Comparison of ENCODE assay signal across 8 cellular contexts in the genomic region with DNA sequence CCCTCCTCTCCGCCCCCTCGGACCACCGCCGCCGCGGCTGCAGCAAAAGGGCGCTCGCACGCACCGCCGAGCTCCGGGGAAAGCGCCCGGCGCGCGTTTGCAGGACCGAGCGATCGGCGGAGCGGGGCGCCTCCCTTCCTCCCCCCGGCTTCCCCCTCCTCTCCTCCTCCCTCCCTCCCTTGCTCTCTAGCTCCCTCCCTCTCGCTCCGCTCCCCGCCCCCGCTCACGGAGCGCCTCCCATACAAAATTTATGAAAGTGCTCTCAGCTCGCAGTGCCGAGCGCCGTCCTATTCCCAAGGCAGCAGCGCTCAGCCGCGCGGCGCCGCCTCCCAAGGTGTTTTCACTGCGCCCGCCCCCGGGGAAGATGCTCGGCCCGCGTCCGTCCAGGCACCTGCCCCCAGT. TPM values are rescaled to one million over a fixed set of nuclear protein-coding genes. Genes with fewer than 3 reads are reported as not detected.
DNase-seq lines count a peak whose midpoint lies in the region; ATAC-seq and TF ChIP-seq lines count a peak whose summit lies in the region.

A gene with protein sequence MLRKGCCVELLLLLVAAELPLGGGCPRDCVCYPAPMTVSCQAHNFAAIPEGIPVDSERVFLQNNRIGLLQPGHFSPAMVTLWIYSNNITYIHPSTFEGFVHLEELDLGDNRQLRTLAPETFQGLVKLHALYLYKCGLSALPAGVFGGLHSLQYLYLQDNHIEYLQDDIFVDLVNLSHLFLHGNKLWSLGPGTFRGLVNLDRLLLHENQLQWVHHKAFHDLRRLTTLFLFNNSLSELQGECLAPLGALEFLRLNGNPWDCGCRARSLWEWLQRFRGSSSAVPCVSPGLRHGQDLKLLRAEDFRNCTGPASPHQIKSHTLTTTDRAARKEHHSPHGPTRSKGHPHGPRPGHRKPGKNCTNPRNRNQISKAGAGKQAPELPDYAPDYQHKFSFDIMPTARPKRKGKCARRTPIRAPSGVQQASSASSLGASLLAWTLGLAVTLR (minus strand): TSS at position 115 of the 402 bp plus-strand sequence. CDS start 469 bp downstream, outside the sequence.

- peaks cover 0 to 23% of the 10 kb centered on the region in 2 donors for H3K27me3 ChIP-seq in Peyer's patch

- TF ChIP-seq CTCF in Peyer's patch (IDR thresholded peaks at IDR 0.05) (no peak), foreskin fibroblast (IDR thresholded peaks at IDR 0.05; ENCODE audit: low read depth, low read length) (no peak)

- ATAC-seq in Right ventricle myocardium inferior (peak; percentile 72), HG03097 (IDR thresholded peaks at IDR 0.05; ENCODE audit: low FRiP score, unreplicated experiment) (no peak)

- peak within 1 kb of the TSS; percentile 33 to 63 (median 60) for H3K4me3 ChIP-seq in Peyer's patch
- H3K4me3 ChIP-seq in foreskin fibroblast (ENCODE audit: low read depth in 1 of 2, low read length in 2 of 2): peak within 1 kb of the TSS; percentile 46 to 53

- DNase-seq in Right ventricle myocardium inferior (ENCODE audit: missing footprints) (peak; percentile 87), cardiac septum (ENCODE audit: low spot score) (no peak), Peyer's patch (peak; percentile 52 to 79 (median 60)), activated gamma-delta T cell treated with Interleukin-2 at 50 U/mL for 16 hours (peak; percentile 59), foreskin fibroblast (peak in 1 of 2 donors; percentile 81), occipital lobe (lab: John Stamatoyannopoulos, UW) (peak; percentile 80), ureter (ENCODE audit: low spot score) (peak; percentile 83)

- peaks cover 0 to 37% (median 24%) of the 10 kb centered on the region in 4 donors for H3K4me1 ChIP-seq in Peyer's patch

- peak within 1 kb of the TSS in 1 of 4 donors; percentile 28 for H3K27ac ChIP-seq in Peyer's patch

- intact Hi-C loops in Right ventricle myocardium inferior (cut with DNase I): no loop called here
- intact Hi-C loops in cardiac septum (cut with DNase I): loop anchor here (5.0 to 10.0 kb wide), 3 partner anchors 293 to 360 kb away; partner anchors contain the start of gene TLCD2

- no peaks in the 10 kb centered on the region for H3K36me3 ChIP-seq in Peyer's patch

- no peak for TF ChIP-seq POLR2A in Peyer's patch (IDR thresholded peaks at IDR 0.05)

- H3K9me3 ChIP-seq in Peyer's patch: no peaks in the 10 kb centered on the region

RNA-seq across cellular contexts. Expression of the gene that starts here (rescaled TPM):
- total RNA-seq in Right ventricle myocardium inferior: 3.2 TPM
- 0.32 TPM for total RNA-seq in cardiac septum
- not detected for total RNA-seq in Peyer's patch
- 25.0 TPM for total RNA-seq in occipital lobe
- 6.7 TPM for total RNA-seq in ureter

Comparison
In these comparisons a context has a peak if more than half of its experiments do, and no peak if none do; other contexts are left out.
1. Peak in DNase-seq and H3K4me3 ChIP-seq in Peyer's patch; RNA of the gene not detected or under 1 TPM.